Comparison of ENCODE assay signal across 2 cellular contexts in genomic region chr18:61582205-61582710, GRCh38.
TF ChIP-seq lines count a peak whose summit lies in the region.

No MANE protein-coding gene starts in this region.

TF ChIP-seq in IMR-90, 13 proteins besides CTCF, POLR2A, EP300 and RAD21:
- no peak for TF ChIP-seq SMC3 (IDR thresholded peaks at IDR 0.05; ENCODE audit: low read depth, low read length)
- TF ChIP-seq RFX5 (IDR thresholded peaks at IDR 0.05; ENCODE audit: low read depth, low read length), result no peak
- TF ChIP-seq FOS (IDR thresholded peaks at IDR 0.05; ENCODE audit: low read depth, low read length), result no peak
- no peak for TF ChIP-seq CEBPB (IDR thresholded peaks at IDR 0.05; ENCODE audit: low read depth, low read length)
- TF ChIP-seq BHLHE40 (IDR thresholded peaks at IDR 0.05; ENCODE audit: low read depth, low read length), result no peak
- TF ChIP-seq MXI1 (IDR thresholded peaks at IDR 0.05; ENCODE audit: borderline replicate concordance, low read depth, low read length), result no peak
- TF ChIP-seq, protein P1, sequence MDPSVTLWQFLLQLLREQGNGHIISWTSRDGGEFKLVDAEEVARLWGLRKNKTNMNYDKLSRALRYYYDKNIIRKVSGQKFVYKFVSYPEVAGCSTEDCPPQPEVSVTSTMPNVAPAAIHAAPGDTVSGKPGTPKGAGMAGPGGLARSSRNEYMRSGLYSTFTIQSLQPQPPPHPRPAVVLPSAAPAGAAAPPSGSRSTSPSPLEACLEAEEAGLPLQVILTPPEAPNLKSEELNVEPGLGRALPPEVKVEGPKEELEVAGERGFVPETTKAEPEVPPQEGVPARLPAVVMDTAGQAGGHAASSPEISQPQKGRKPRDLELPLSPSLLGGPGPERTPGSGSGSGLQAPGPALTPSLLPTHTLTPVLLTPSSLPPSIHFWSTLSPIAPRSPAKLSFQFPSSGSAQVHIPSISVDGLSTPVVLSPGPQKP (IDR thresholded peaks at IDR 0.05; ENCODE audit: borderline replicate concordance, low read depth, low read length), result no peak
- TF ChIP-seq RCOR1 (IDR thresholded peaks at IDR 0.05; ENCODE audit: insufficient replicate concordance, low read length), result no peak
- TF ChIP-seq NFE2L2 (IDR thresholded peaks at IDR 0.05; ENCODE audit: low read depth, low read length), result no peak
- no peak for TF ChIP-seq MAZ (IDR thresholded peaks at IDR 0.05; ENCODE audit: borderline replicate concordance, low read depth, low read length)
- TF ChIP-seq CHD1 (IDR thresholded peaks at IDR 0.05; ENCODE audit: low read depth, low read length), result no peak
- TF ChIP-seq, protein P2, sequence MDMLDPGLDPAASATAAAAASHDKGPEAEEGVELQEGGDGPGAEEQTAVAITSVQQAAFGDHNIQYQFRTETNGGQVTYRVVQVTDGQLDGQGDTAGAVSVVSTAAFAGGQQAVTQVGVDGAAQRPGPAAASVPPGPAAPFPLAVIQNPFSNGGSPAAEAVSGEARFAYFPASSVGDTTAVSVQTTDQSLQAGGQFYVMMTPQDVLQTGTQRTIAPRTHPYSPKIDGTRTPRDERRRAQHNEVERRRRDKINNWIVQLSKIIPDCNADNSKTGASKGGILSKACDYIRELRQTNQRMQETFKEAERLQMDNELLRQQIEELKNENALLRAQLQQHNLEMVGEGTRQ (IDR thresholded peaks at IDR 0.05; ENCODE audit: low read depth, low read length), result no peak
- no peak for TF ChIP-seq MAFK (IDR thresholded peaks at IDR 0.05; ENCODE audit: low read depth, low read length)

TF ChIP-seq in endothelial cell of umbilical vein, 7 proteins besides CTCF, POLR2A, EP300 and RAD21:
- TF ChIP-seq EZH2 (IDR thresholded peaks at IDR 0.05; ENCODE audit: borderline replicate concordance, low read depth, low read length, severe bottlenecking) (no peak), GATA2 (IDR thresholded peaks at IDR 0.05; ENCODE audit: insufficient read depth, insufficient read length, low read depth, low read length) (no peak), JUN (IDR thresholded peaks at IDR 0.05; ENCODE audit: borderline replicate concordance, insufficient read depth, insufficient read length, low read depth) (no peak), POLR2AphosphoS5 (IDR thresholded peaks at IDR 0.05; ENCODE audit: insufficient read depth, low read depth, low read length) (no peak), FOS (IDR thresholded peaks at IDR 0.05; ENCODE audit: borderline replicate concordance, insufficient read depth, low read length) (no peak), MAX (IDR thresholded peaks at IDR 0.05; ENCODE audit: insufficient read depth, insufficient read length) (no peak), MYC (IDR thresholded peaks at IDR 0.05; ENCODE audit: low read depth, low read length) (no peak)
